ENCODE assay signal across 8 cellular contexts in genomic region chr6:26596579-26597388, GRCh38. TPM values are rescaled to one million over a fixed set of nuclear protein-coding genes. Genes with fewer than 3 reads are reported as not detected.
DNase-seq lines count a peak whose midpoint lies in the region; ATAC-seq and TF ChIP-seq lines count a peak whose summit lies in the region.

Gene ABT1 (plus strand): TSS chr6:26596953. CDS start chr6:26596983, 30 bp downstream.

- TF ChIP-seq CTCF in VCaP (conservative IDR thresholded peaks at IDR 0.05) (no peak), mammary epithelial cell (conservative IDR thresholded peaks at IDR 0.05 in 1 of 2, IDR thresholded peaks at IDR 0.05 in 1 of 2; ENCODE audit: extremely low read depth in 1 of 2, insufficient read depth in 1 of 2, low read depth in 1 of 2, low read length in 2 of 2) (no peak)

- H4K20me1 ChIP-seq in mammary epithelial cell (ENCODE audit: insufficient read depth, low read length): no peaks in the 10 kb centered on the region

- peak; percentile 97 for DNase-seq in ACHN
- peak; percentile 95 for DNase-seq in NCI-H2196 treated with DMSO at 0.1 percent for 48 hours (lab: John Stamatoyannopoulos, UW; ENCODE audit: unreplicated experiment)
- peak; percentile 98 for DNase-seq in mammary epithelial cell

- peaks cover 3% of the 10 kb centered on the region for H3K36me3 ChIP-seq in mammary epithelial cell (ENCODE audit: insufficient read depth, low read length)
- H3K36me3 ChIP-seq in skeletal muscle tissue (ENCODE audit: control insufficient read depth in 3 of 3, insufficient read depth in 3 of 3, low read length in 3 of 3): peaks cover 13 to 22% (median 17%) of the 10 kb centered on the region in 3 donors

- in situ Hi-C loops in ACHN (cut with HindIII; ENCODE audit: low pct_ligation_motif_present, low pct_unique_long_range_greater_than_20kb, low sequenced_read_pairs) (no loop called here), mammary epithelial cell (cut with MboI; ENCODE audit: low sequenced_read_pairs in 2 of 2) (no loop called here)

- peak within 1 kb of the TSS; percentile 94 for H3K4me2 ChIP-seq in mammary epithelial cell (ENCODE audit: insufficient read depth, low read depth, low read length)

- dilution Hi-C loops in mammary epithelial cell (cut with HindIII; ENCODE audit: low sequenced_read_pairs): no loop called here

- intact Hi-C loops in mammary epithelial cell (cut with micrococcal nuclease): loop anchor here (2.0 kb wide), 1 partner anchor 536 kb away; a partner anchor contains a TSS

- peak; percentile 74 for ATAC-seq in GM18873 (IDR thresholded peaks at IDR 0.05; ENCODE audit: low FRiP score, unreplicated experiment)
- ATAC-seq in HG03135 (IDR thresholded peaks at IDR 0.05; ENCODE audit: unreplicated experiment): peak; percentile 79

- H3K4me3 ChIP-seq in mammary epithelial cell (replicated peaks in 1 of 3; ENCODE audit: insufficient read depth in 1 of 3, low read depth in 2 of 3, low read length in 3 of 3) (peak within 1 kb of the TSS; percentile 61 to 99 (median 89)), iPS-18c (ENCODE audit: insufficient read depth, low read depth, low read length) (peak within 1 kb of the TSS; percentile 85), skeletal muscle tissue (ENCODE audit: low read length in 3 of 3) (peak within 1 kb of the TSS; percentile 97 to 100 (median 99))

- TSS peak; percentile 91 for BruUV-seq in mammary epithelial cell (replicated peaks; lab: Mats Ljungman, UMichigan)

- H3K79me2 ChIP-seq in mammary epithelial cell (ENCODE audit: insufficient read depth, low read length): peaks cover 26% of the 10 kb centered on the region

- H2AFZ ChIP-seq in mammary epithelial cell (ENCODE audit: low read depth, low read length): peak within 1 kb of the TSS; percentile 90

- H3K27ac ChIP-seq in VCaP (peak within 1 kb of the TSS; percentile 86), mammary epithelial cell (ENCODE audit: insufficient read depth, low read depth, low read length) (peak within 1 kb of the TSS; percentile 68), skeletal muscle tissue (ENCODE audit: low read depth, low read length) (peak within 1 kb of the TSS; percentile 90)

- no peaks in the 10 kb centered on the region for H3K9me3 ChIP-seq in mammary epithelial cell (replicated peaks; ENCODE audit: insufficient read depth, low read length)
- no peaks in the 10 kb centered on the region for H3K9me3 ChIP-seq in iPS-18c (ENCODE audit: control insufficient read depth, insufficient read depth, low read length)
- no peaks in the 10 kb centered on the region for H3K9me3 ChIP-seq in skeletal muscle tissue (ENCODE audit: control insufficient read depth in 3 of 3, low read length in 3 of 3)

- H3K4me1 ChIP-seq in mammary epithelial cell (ENCODE audit: insufficient read depth, low read length) (peaks cover 19% of the 10 kb centered on the region), skeletal muscle tissue (ENCODE audit: control insufficient read depth in 3 of 3, insufficient read depth in 3 of 3, low read length in 3 of 3) (peaks cover 10 to 19% (median 17%) of the 10 kb centered on the region in 3 donors)

- WGBS in mammary epithelial cell (ENCODE audit: low coverage, missing lambda C conversion rate): 4% methylated on average over 32 of the region's 51 CpGs

- CTCF ChIA-PET in mammary epithelial cell (lab: Charles Lee; ENCODE audit: low non-redundant PET): no interaction called here

- no peaks in the 10 kb centered on the region for H3K27me3 ChIP-seq in mammary epithelial cell (ENCODE audit: insufficient read depth, low read length)
- H3K27me3 ChIP-seq in skeletal muscle tissue (ENCODE audit: control insufficient read depth in 3 of 3, insufficient read depth in 3 of 3, low read length in 3 of 3): peaks cover 4 to 12% (median 5%) of the 10 kb centered on the region in 3 donors

- H3K9ac ChIP-seq in mammary epithelial cell (ENCODE audit: insufficient read depth, low read length) (peak within 1 kb of the TSS; percentile 85), skeletal muscle tissue (ENCODE audit: low read depth in 1 of 3, low read length in 3 of 3) (peak within 1 kb of the TSS; percentile 96 to 100 (median 98))

RNA-seq across cellular contexts. Expression of gene ABT1, which starts in this region (rescaled TPM):
- total RNA-seq in mammary epithelial cell (10 to 100 TPM; 14.2 to 15.9 TPM), skeletal muscle tissue (16.2 TPM)
- polyA plus RNA-seq in mammary epithelial cell: 18.8 TPM
- polyA minus RNA-seq in mammary epithelial cell: 12.5 TPM

Comparison
In these comparisons a context has a peak if more than half of its experiments do, and no peak if none do; other contexts are left out.
1. Peak in every context shown above with its lines: DNase-seq, ATAC-seq, H3K4me3 ChIP-seq and H3K27ac ChIP-seq.